Comparison of ENCODE assay signal across 12 cellular contexts in genomic region chr19:4378886-4379285, GRCh38. TPM values are rescaled to one million over a fixed set of nuclear protein-coding genes. Genes with fewer than 3 reads are reported as not detected.
DNase-seq lines count a peak whose midpoint lies in the region; ATAC-seq, FAIRE-seq and TF ChIP-seq lines count a peak whose summit lies in the region.
"Had no signal": no experiment of that assay in that cellular context is flagged by ENCODE, and none has a peak within 500 bp of the region (broad histone marks: within the 10 kb centered on the region; RNA-seq: fewer than 3 reads in every experiment).

No MANE protein-coding gene starts in this region.

- intact Hi-C loops in activated CD4-positive, alpha-beta T cell treated with anti-CD3 and anti-CD28 coated beads, Interleukin-2, amount 10 ng/mL, durations not matched to agents 24 days and 14 days (cut with micrococcal nuclease): loop anchor here (1.0 kb wide), 1 partner anchor 10 kb away; no protein-coding TSS in a partner anchor

- no peaks in the 10 kb centered on the region for H3K27me3 Mint-ChIP-seq in activated CD4-positive, alpha-beta T cell treated with anti-CD3 and anti-CD28 coated beads, Interleukin-2, amount 10 ng/mL, durations not matched to agents 24 days and 14 days

- H3K27ac ChIP-seq in RWPE1 (peak overlapping the region; percentile 99), small intestine (ENCODE audit: low read depth in 1 of 2, low read length in 1 of 2) (peak overlapping the region; percentile 14 to 45)

- peaks cover 0 to 2% of the 10 kb centered on the region in 2 donors for H3K36me3 ChIP-seq in small intestine (ENCODE audit: control insufficient read depth in 2 of 2, insufficient read depth in 2 of 2, low read length in 2 of 2)

- H3K4me3 Mint-ChIP-seq in activated CD4-positive, alpha-beta T cell treated with anti-CD3 and anti-CD28 coated beads, Interleukin-2, amount 10 ng/mL, durations not matched to agents 24 days and 14 days: peak overlapping the region; percentile 82

- no peak for FAIRE-seq in small intestine (lab: Jason Lieb, UNC)

- H3K4me1 Mint-ChIP-seq in activated CD4-positive, alpha-beta T cell treated with anti-CD3 and anti-CD28 coated beads, Interleukin-2, amount 10 ng/mL, durations not matched to agents 24 days and 14 days: peaks cover 60% of the 10 kb centered on the region

- ATAC-seq in HG03135 (IDR thresholded peaks at IDR 0.05; ENCODE audit: unreplicated experiment): no peak

- POLR2A ChIA-PET in RWPE1 (lab: Yijun Ruan, JAX; ENCODE audit: low non-redundant PET): interaction anchor here (0.7 kb wide), 1 partner anchor 36 kb away, joined by 5 read pairs; no protein-coding TSS in a partner anchor

- CTCF ChIA-PET in RWPE1 (lab: Yijun Ruan, JAX): interaction anchor here (1.5 kb wide), 1 partner anchor 9 kb away, joined by 5 read pairs; no protein-coding TSS in a partner anchor

- WGBS in small intestine, 3 donors: 78 to 87% (median 80%) methylated on average over 11 of the region's 11 CpGs

- H3K9me3 ChIP-seq in small intestine (ENCODE audit: control insufficient read depth, low read depth): no peaks in the 10 kb centered on the region
- H3K9me3 ChIP-seq: heart left ventricle, right lobe of liver had no signal

- peaks cover 0 to 20% of the 10 kb centered on the region in 2 donors for H3K4me1 ChIP-seq in small intestine (ENCODE audit: control insufficient read depth in 2 of 2, insufficient read depth in 1 of 2, low read depth in 1 of 2, low read length in 1 of 2)

- H3K27me3 ChIP-seq in small intestine (ENCODE audit: control insufficient read depth in 2 of 2, insufficient read depth in 2 of 2, low read length in 2 of 2): no peaks in the 10 kb centered on the region
- H3K27me3 ChIP-seq: heart left ventricle, right lobe of liver had no signal

- H3K36me3 Mint-ChIP-seq in activated CD4-positive, alpha-beta T cell treated with anti-CD3 and anti-CD28 coated beads, Interleukin-2, amount 10 ng/mL, durations not matched to agents 24 days and 14 days (ENCODE audit: low read depth): peaks cover 5% of the 10 kb centered on the region

- TF ChIP-seq CTCF in RWPE1 (conservative IDR thresholded peaks at IDR 0.05; ENCODE audit: low read depth) (no peak), epithelial cell of esophagus (IDR thresholded peaks at IDR 0.05; ENCODE audit: insufficient read depth, low read depth, low read length, missing control alignments) (no peak)

- H3K9me3 Mint-ChIP-seq in activated CD4-positive, alpha-beta T cell treated with anti-CD3 and anti-CD28 coated beads, Interleukin-2, amount 10 ng/mL, durations not matched to agents 24 days and 14 days: no peaks in the 10 kb centered on the region

- no peak overlapping the region for H3K4me3 ChIP-seq in epithelial cell of esophagus (ENCODE audit: low read length)
- no peak overlapping the region for H3K4me3 ChIP-seq in small intestine (ENCODE audit: low read depth in 1 of 2, low read length in 2 of 2)
- H3K4me3 ChIP-seq: heart left ventricle, right lobe of liver had no signal

- H3K27ac Mint-ChIP-seq in activated CD4-positive, alpha-beta T cell treated with anti-CD3 and anti-CD28 coated beads, Interleukin-2, amount 10 ng/mL, durations not matched to agents 24 days and 14 days: peak overlapping the region; percentile 85

- DNase-seq in activated CD4-positive, alpha-beta T cell treated with anti-CD3 and anti-CD28 coated beads, Interleukin-2, amount 10 ng/mL, durations not matched to agents 24 days and 14 days: no peak
- no peak for DNase-seq in activated CD4-positive, alpha-beta T cell treated with anti-CD3 and anti-CD28 coated beads for 1 hour
- DNase-seq in RWPE1 (ENCODE audit: low spot score) (no peak), epithelial cell of esophagus (ENCODE audit: low read depth) (peak; percentile 36), small intestine (no peak), HuH-7.5 (ENCODE audit: low spot score) (no peak), NCI-H146 (lab: John Stamatoyannopoulos, UW) (no peak)
- DNase-seq: heart left ventricle, midbrain, NCI-H1930 had no signal

RNA-seq across cellular contexts. Expression of gene SH3GL1, which starts 21.5 kb away (rescaled TPM):
- 53.8 and 56.8 TPM in 2 replicates for total RNA-seq in activated CD4-positive, alpha-beta T cell treated with anti-CD3 and anti-CD28 coated beads, Interleukin-2, amount 10 ng/mL, durations not matched to agents 24 days and 14 days
- 100 to 1,000 TPM in 2 of 3 donors, 10 to 100 TPM in 1; 64.9 to 108 (median 101) TPM for polyA plus RNA-seq in small intestine

RNA-seq across cellular contexts. Expression of gene CHAF1A, which starts 23.6 kb away (rescaled TPM):
- 99.4 and 103 TPM in 2 replicates for total RNA-seq in activated CD4-positive, alpha-beta T cell treated with anti-CD3 and anti-CD28 coated beads, Interleukin-2, amount 10 ng/mL, durations not matched to agents 24 days and 14 days
- polyA plus RNA-seq in small intestine: 10 to 100 TPM in 1 of 3 donors, 1 to 10 TPM in 2; 4.0 to 13.5 (median 5.9) TPM

RNA-seq across cellular contexts. Expression of gene MPND, which starts 35.5 kb away (rescaled TPM):
- total RNA-seq in activated CD4-positive, alpha-beta T cell treated with anti-CD3 and anti-CD28 coated beads, Interleukin-2, amount 10 ng/mL, durations not matched to agents 24 days and 14 days: 20.6 and 21.0 TPM in 2 replicates
- 10 to 100 TPM; 27.0 to 45.1 (median 43.8) TPM for polyA plus RNA-seq in small intestine

RNA-seq across cellular contexts. Expression of gene STAP2, which starts 40.3 kb away (rescaled TPM):
- total RNA-seq in activated CD4-positive, alpha-beta T cell treated with anti-CD3 and anti-CD28 coated beads, Interleukin-2, amount 10 ng/mL, durations not matched to agents 24 days and 14 days: 14.2 and 16.8 TPM in 2 replicates
- 100 to 1,000 TPM in 2 of 3 donors, 10 to 100 TPM in 1; 85.8 to 261 (median 194) TPM for polyA plus RNA-seq in small intestine
